Comparison of ENCODE assay signal across 2 cellular contexts in the genomic region with DNA sequence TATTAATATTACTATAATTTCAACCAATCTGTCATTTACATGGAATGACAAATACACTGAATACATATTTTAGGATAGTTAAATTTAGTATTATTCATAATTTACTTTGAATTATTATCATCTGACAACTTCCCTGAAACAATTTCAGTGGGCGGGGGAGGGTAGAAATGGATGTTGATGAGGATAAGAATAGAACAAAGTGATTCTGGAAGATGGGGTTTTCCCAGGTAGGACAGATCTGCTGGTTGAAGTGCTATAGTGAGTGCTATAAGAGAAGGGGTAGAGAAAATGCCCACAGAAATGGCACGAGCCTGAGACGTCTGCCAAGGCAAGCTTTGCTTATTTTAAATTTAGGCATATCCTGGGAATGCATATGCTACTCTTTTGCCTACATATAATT.
TF ChIP-seq lines count a peak whose summit lies in the region.

No MANE protein-coding gene starts in this region.

TF ChIP-seq in liver, 16 proteins besides CTCF, POLR2A, EP300 and RAD21:
- TF ChIP-seq TAF1 (conservative IDR thresholded peaks at IDR 0.05) (no peak), RXRA (IDR thresholded peaks at IDR 0.05) (no peak), HNF4G (IDR thresholded peaks at IDR 0.05) (no peak), FOXA2 (IDR thresholded peaks at IDR 0.05) (no peak), NR2F2 (IDR thresholded peaks at IDR 0.05) (no peak), JUND (IDR thresholded peaks at IDR 0.05) (no peak), SP1 (IDR thresholded peaks at IDR 0.05) (no peak), GABPA (IDR thresholded peaks at IDR 0.05 in 1 of 2, conservative IDR thresholded peaks at IDR 0.05 in 1 of 2) (no peak), HNF4A (conservative IDR thresholded peaks at IDR 0.05) (no peak), YY1 (IDR thresholded peaks at IDR 0.05) (no peak), FOXA1 (IDR thresholded peaks at IDR 0.05) (no peak), EGR1 (IDR thresholded peaks at IDR 0.05; ENCODE audit: low read depth in 2 of 2) (no peak)
- TF ChIP-seq, protein P1, sequence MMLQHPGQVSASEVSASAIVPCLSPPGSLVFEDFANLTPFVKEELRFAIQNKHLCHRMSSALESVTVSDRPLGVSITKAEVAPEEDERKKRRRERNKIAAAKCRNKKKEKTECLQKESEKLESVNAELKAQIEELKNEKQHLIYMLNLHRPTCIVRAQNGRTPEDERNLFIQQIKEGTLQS (IDR thresholded peaks at IDR 0.05) = no peak
- TF ChIP-seq, protein P2, sequence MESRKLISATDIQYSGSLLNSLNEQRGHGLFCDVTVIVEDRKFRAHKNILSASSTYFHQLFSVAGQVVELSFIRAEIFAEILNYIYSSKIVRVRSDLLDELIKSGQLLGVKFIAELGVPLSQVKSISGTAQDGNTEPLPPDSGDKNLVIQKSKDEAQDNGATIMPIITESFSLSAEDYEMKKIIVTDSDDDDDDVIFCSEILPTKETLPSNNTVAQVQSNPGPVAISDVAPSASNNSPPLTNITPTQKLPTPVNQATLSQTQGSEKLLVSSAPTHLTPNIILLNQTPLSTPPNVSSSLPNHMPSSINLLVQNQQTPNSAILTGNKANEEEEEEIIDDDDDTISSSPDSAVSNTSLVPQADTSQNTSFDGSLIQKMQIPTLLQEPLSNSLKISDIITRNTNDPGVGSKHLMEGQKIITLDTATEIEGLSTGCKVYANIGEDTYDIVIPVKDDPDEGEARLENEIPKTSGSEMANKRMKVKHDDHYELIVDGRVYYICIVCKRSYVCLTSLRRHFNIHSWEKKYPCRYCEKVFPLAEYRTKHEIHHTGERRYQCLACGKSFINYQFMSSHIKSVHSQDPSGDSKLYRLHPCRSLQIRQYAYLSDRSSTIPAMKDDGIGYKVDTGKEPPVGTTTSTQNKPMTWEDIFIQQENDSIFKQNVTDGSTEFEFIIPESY (IDR thresholded peaks at IDR 0.05) = no peak
- TF ChIP-seq, protein P3, sequence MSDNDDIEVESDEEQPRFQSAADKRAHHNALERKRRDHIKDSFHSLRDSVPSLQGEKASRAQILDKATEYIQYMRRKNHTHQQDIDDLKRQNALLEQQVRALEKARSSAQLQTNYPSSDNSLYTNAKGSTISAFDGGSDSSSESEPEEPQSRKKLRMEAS (IDR thresholded peaks at IDR 0.05) = no peak
- TF ChIP-seq, protein P4, sequence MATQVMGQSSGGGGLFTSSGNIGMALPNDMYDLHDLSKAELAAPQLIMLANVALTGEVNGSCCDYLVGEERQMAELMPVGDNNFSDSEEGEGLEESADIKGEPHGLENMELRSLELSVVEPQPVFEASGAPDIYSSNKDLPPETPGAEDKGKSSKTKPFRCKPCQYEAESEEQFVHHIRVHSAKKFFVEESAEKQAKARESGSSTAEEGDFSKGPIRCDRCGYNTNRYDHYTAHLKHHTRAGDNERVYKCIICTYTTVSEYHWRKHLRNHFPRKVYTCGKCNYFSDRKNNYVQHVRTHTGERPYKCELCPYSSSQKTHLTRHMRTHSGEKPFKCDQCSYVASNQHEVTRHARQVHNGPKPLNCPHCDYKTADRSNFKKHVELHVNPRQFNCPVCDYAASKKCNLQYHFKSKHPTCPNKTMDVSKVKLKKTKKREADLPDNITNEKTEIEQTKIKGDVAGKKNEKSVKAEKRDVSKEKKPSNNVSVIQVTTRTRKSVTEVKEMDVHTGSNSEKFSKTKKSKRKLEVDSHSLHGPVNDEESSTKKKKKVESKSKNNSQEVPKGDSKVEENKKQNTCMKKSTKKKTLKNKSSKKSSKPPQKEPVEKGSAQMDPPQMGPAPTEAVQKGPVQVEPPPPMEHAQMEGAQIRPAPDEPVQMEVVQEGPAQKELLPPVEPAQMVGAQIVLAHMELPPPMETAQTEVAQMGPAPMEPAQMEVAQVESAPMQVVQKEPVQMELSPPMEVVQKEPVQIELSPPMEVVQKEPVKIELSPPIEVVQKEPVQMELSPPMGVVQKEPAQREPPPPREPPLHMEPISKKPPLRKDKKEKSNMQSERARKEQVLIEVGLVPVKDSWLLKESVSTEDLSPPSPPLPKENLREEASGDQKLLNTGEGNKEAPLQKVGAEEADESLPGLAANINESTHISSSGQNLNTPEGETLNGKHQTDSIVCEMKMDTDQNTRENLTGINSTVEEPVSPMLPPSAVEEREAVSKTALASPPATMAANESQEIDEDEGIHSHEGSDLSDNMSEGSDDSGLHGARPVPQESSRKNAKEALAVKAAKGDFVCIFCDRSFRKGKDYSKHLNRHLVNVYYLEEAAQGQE (IDR thresholded peaks at IDR 0.05) = no peak

TF ChIP-seq in HepG2, 621 proteins besides CTCF, POLR2A, EP300 and RAD21:
- TF ChIP-seq, protein P5, sequence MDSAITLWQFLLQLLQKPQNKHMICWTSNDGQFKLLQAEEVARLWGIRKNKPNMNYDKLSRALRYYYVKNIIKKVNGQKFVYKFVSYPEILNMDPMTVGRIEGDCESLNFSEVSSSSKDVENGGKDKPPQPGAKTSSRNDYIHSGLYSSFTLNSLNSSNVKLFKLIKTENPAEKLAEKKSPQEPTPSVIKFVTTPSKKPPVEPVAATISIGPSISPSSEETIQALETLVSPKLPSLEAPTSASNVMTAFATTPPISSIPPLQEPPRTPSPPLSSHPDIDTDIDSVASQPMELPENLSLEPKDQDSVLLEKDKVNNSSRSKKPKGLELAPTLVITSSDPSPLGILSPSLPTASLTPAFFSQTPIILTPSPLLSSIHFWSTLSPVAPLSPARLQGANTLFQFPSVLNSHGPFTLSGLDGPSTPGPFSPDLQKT (CRISPR knock-in tag; IDR thresholded peaks at IDR 0.05; ENCODE audit: borderline replicate concordance) = no peak
- TF ChIP-seq KAT2B (IDR thresholded peaks at IDR 0.05; ENCODE audit: borderline replicate concordance, low read depth, low read length) (no peak), ZMYM4 (CRISPR knock-in tag; IDR thresholded peaks at IDR 0.05) (no peak)
TF ChIP-seq in HepG2: peak in this region for 0.
